1 cellular context compared by ENCODE assay signal in genomic region chr4:13922873-13923645, GRCh38.
TF ChIP-seq lines count a peak whose summit lies in the region.

No MANE protein-coding gene starts in this region.

TF ChIP-seq in SK-N-SH, 30 proteins besides CTCF, POLR2A, EP300 and RAD21 (continued from another document):
- no peak for TF ChIP-seq EZH2phosphoT487 (IDR thresholded peaks at IDR 0.05; ENCODE audit: borderline replicate concordance, low read depth)
TF ChIP-seq in SK-N-SH: peak in this region for 0.
